Comparison of ENCODE assay signal across 10 cellular contexts in the genomic region with DNA sequence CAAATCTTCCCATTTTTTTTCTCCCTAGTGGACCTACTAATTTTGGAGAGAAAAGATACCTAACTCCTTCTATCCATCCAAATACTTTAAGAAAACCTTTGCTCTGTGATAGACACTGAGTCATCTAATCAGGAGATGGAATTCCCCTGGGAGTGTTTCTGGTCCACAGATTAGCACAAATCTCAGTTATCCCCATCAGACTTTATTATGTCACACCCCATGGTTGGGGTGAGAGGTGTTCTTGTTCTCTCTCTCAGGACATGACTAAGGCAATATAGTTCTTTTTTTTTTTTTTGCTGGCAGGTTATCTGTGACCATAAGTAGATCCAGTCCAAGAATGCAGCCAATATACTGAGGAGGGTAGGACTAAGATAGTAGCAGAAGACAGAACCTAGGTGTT. TPM values are rescaled to one million over a fixed set of nuclear protein-coding genes. Genes with fewer than 3 reads are reported as not detected.
DNase-seq lines count a peak whose midpoint lies in the region; ATAC-seq, FAIRE-seq and TF ChIP-seq lines count a peak whose summit lies in the region.
"Had no signal": no experiment of that assay in that cellular context is flagged by ENCODE, and none has a peak within 500 bp of the region (broad histone marks: within the 10 kb centered on the region; RNA-seq: fewer than 3 reads in every experiment).

No MANE protein-coding gene starts in this region.

- TF ChIP-seq CTCF in GM12878 (IDR thresholded peaks at IDR 0.05 in 2 of 3, conservative IDR thresholded peaks at IDR 0.05 in 1 of 3; ENCODE audit: control insufficient read depth in 2 of 3, extremely low read depth in 1 of 3, insufficient read depth in 1 of 3, low read depth in 3 of 3, low read length in 3 of 3), result no peak

- peaks cover 12% of the 10 kb centered on the region for H3K4me1 ChIP-seq in GM12878 (ENCODE audit: control insufficient read depth, insufficient read depth, low read length)
- H3K4me1 ChIP-seq: Caco-2 had no signal

- RAD21 ChIA-PET in GM12878 (lab: Charles Lee; ENCODE audit: unreplicated experiment), result no interaction called here

- H3K9me3 ChIP-seq in GM12878 (replicated peaks; ENCODE audit: control insufficient read depth, insufficient read depth, low read length), result no peaks in the 10 kb centered on the region
- H3K9me3 ChIP-seq: Caco-2 had no signal

- no peak for TF ChIP-seq POLR2A in GM12891 (IDR thresholded peaks at IDR 0.05; ENCODE audit: low read depth, low read length)
- no peak for TF ChIP-seq POLR2A in GM12878 (IDR thresholded peaks at IDR 0.05; ENCODE audit: low read depth, low read length)

- in situ Hi-C loops in GM12878 (cut with MboI), result no loop called here

- no peak for TF ChIP-seq RAD21 in GM12878 (IDR thresholded peaks at IDR 0.05; ENCODE audit: insufficient read depth, low read depth, low read length)

- DNase-seq in GM12891 (ENCODE audit: insufficient read length, low spot score), result no peak
- no peak for DNase-seq in GM12878 (ENCODE audit: low read depth, low spot score)
- DNase-seq in head of caudate nucleus, result no peak
- no peak for DNase-seq in middle frontal gyrus (ENCODE audit: extremely low spot score, low spot score)
- no peak for DNase-seq in germinal center (ENCODE audit: low spot score)
- DNase-seq in D341Med (ENCODE audit: low spot score), result no peak
- DNase-seq: activated CD8-positive, alpha-beta memory T cell treated with anti-CD3 and anti-CD28 coated beads, Interleukin-2, amount 10 ng/mL, durations not matched to agents 7 days and 5 days; Caco-2 had no signal

- H3K79me2 ChIP-seq in GM12878 (ENCODE audit: control insufficient read depth, insufficient read depth, low read length), result no peaks in the 10 kb centered on the region; the same call in none of the 2 replicates

- H3K36me3 ChIP-seq in GM12878 (ENCODE audit: control insufficient read depth in 2 of 2, insufficient read depth in 2 of 2, low read length in 1 of 2), result no peaks in the 10 kb centered on the region

- H3K27me3 ChIP-seq in GM12878 (replicated peaks in 1 of 2; ENCODE audit: control insufficient read depth in 2 of 2, insufficient read depth in 2 of 2, low read length in 1 of 2), result no peaks in the 10 kb centered on the region

- H3K9ac ChIP-seq in GM12878 (ENCODE audit: control insufficient read depth, insufficient read depth, low read length), result peak overlapping the region; percentile 3; the same call in 1 of the 2 replicates

- CTCF ChIA-PET in GM12878 (lab: Yijun Ruan, JAX), result no interaction called here

- SMC1A ChIA-PET in GM12878 (lab: Charles Lee; ENCODE audit: uncharacterized antibody, unreplicated experiment), result no interaction called here

- H4K20me1 ChIP-seq in GM12878 (ENCODE audit: control insufficient read depth, insufficient read depth), result no peaks in the 10 kb centered on the region

- TF ChIP-seq EP300 in GM12878 (IDR thresholded peaks at IDR 0.05; ENCODE audit: borderline replicate concordance in 1 of 2, control insufficient read depth in 1 of 2, low read depth in 2 of 2, low read length in 2 of 2), result no peak; a peak in 1 of 4 replicates

- no TSS peak for BruUV-seq in GM12878 (replicated peaks; lab: Mats Ljungman, UMichigan)

- H3K4me2 ChIP-seq in GM12878 (ENCODE audit: control insufficient read depth, insufficient read depth), result peak overlapping the region; percentile 85

- intact Hi-C loops in GM12878 (cut with micrococcal nuclease; ENCODE audit: unreplicated experiment), result loop anchor here (1.0 to 5.0 kb wide), 2 partner anchors 19 to 55 kb away; no protein-coding TSS in a partner anchor
- intact Hi-C loops in head of caudate nucleus (cut with DNase I), result no loop called here

- ATAC-seq in GM19455 (IDR thresholded peaks at IDR 0.05; ENCODE audit: unreplicated experiment) (peak; percentile 49), HG03064 (IDR thresholded peaks at IDR 0.05; ENCODE audit: low read depth, unreplicated experiment) (peak; percentile 44), GM12878 (peak; percentile 81)

- peak overlapping the region; percentile 14; the same call in 1 of the 2 replicates for H3K4me3 ChIP-seq in GM12878

- H2AFZ ChIP-seq in GM12878 (ENCODE audit: control insufficient read depth, low read depth, low read length), result peak overlapping the region; percentile 2; the same call in 1 of the 2 replicates

- H3K27ac ChIP-seq in GM12878 (ENCODE audit: control insufficient read depth, insufficient read depth), result peak overlapping the region; percentile 76

- peak; percentile 63 for FAIRE-seq in GM12891 (lab: Jason Lieb, UNC)
- FAIRE-seq in GM12878 (lab: Jason Lieb, UNC), result peak; percentile 31

- POLR2A ChIA-PET in GM12878 (lab: Charles Lee), result no interaction called here

TF ChIP-seq in GM12891, 5 proteins besides CTCF, POLR2A, EP300 and RAD21:
- TF ChIP-seq SPI1 (IDR thresholded peaks at IDR 0.05; ENCODE audit: low read depth, low read length) (no peak), POLR2AphosphoS5 (IDR thresholded peaks at IDR 0.05; ENCODE audit: low read depth, low read length) (no peak), TAF1 (IDR thresholded peaks at IDR 0.05; ENCODE audit: low read depth, low read length) (no peak)

TF ChIP-seq in GM12878, 131 proteins besides CTCF, POLR2A, EP300 and RAD21 (continues in another document):
- no peak for TF ChIP-seq CBX5 (IDR thresholded peaks at IDR 0.05; ENCODE audit: low read depth)
- TF ChIP-seq, protein P1, sequence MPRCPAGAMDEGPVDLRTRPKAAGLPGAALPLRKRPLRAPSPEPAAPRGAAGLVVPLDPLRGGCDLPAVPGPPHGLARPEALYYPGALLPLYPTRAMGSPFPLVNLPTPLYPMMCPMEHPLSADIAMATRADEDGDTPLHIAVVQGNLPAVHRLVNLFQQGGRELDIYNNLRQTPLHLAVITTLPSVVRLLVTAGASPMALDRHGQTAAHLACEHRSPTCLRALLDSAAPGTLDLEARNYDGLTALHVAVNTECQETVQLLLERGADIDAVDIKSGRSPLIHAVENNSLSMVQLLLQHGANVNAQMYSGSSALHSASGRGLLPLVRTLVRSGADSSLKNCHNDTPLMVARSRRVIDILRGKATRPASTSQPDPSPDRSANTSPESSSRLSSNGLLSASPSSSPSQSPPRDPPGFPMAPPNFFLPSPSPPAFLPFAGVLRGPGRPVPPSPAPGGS (IDR thresholded peaks at IDR 0.05; ENCODE audit: borderline replicate concordance, insufficient read depth, low read depth, low read length, poor library complexity, severe bottlenecking), result no peak
- peak; percentile 34; the same call in 1 of the 2 replicates for TF ChIP-seq FOXM1 (IDR thresholded peaks at IDR 0.05; ENCODE audit: low read depth, low read length)
- peak; percentile 25; the same call in 1 of the 2 replicates for TF ChIP-seq DPF2 (IDR thresholded peaks at IDR 0.05)
- TF ChIP-seq TCF12 (IDR thresholded peaks at IDR 0.05; ENCODE audit: low read depth, low read length), result no peak
- no peak for TF ChIP-seq TCF3 (IDR thresholded peaks at IDR 0.05; ENCODE audit: borderline replicate concordance, insufficient read depth, low read depth, low read length)
- no peak for TF ChIP-seq PML (IDR thresholded peaks at IDR 0.05; ENCODE audit: low read length)
- TF ChIP-seq YBX1 (IDR thresholded peaks at IDR 0.05), result no peak
- no peak for TF ChIP-seq ZNF274 (IDR thresholded peaks at IDR 0.05; ENCODE audit: insufficient read depth, insufficient read length)
- TF ChIP-seq SPI1 (IDR thresholded peaks at IDR 0.05; ENCODE audit: borderline replicate concordance, insufficient read depth, low read depth, low read length), result no peak
- TF ChIP-seq IKZF1 (conservative IDR thresholded peaks at IDR 0.05), result no peak; the same call in 1 of the 2 replicates
- TF ChIP-seq NFIC (IDR thresholded peaks at IDR 0.05; ENCODE audit: low read depth, low read length), result peak; percentile 90
- TF ChIP-seq, protein P2, sequence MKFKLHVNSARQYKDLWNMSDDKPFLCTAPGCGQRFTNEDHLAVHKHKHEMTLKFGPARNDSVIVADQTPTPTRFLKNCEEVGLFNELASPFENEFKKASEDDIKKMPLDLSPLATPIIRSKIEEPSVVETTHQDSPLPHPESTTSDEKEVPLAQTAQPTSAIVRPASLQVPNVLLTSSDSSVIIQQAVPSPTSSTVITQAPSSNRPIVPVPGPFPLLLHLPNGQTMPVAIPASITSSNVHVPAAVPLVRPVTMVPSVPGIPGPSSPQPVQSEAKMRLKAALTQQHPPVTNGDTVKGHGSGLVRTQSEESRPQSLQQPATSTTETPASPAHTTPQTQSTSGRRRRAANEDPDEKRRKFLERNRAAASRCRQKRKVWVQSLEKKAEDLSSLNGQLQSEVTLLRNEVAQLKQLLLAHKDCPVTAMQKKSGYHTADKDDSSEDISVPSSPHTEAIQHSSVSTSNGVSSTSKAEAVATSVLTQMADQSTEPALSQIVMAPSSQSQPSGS (IDR thresholded peaks at IDR 0.05; ENCODE audit: low read length), result peak; percentile 64
- TF ChIP-seq CEBPB (IDR thresholded peaks at IDR 0.05; ENCODE audit: borderline replicate concordance in 1 of 2, low read depth in 2 of 2, low read length in 2 of 2), result 0 out of 4 replicates have a peak, but pooled peaks of 1 of the 2 experiments have one; percentile 9
- no peak for TF ChIP-seq SRF (IDR thresholded peaks at IDR 0.05; ENCODE audit: low read depth in 2 of 2, low read length in 2 of 2)
- TF ChIP-seq SUZ12 (IDR thresholded peaks at IDR 0.05; ENCODE audit: unreplicated experiment), result no peak
- no peak for TF ChIP-seq HCFC1 (IDR thresholded peaks at IDR 0.05; ENCODE audit: low read length)
- TF ChIP-seq ETV6 (conservative IDR thresholded peaks at IDR 0.05 in 1 of 2, IDR thresholded peaks at IDR 0.05 in 1 of 2; ENCODE audit: borderline replicate concordance in 1 of 2, low read depth in 1 of 2), result no peak

RNA-seq across cellular contexts. Expression of a gene that starts 15.8 kb away (rescaled TPM):
- polyA plus RNA-seq in GM12891 (2012; ENCODE audit: low read depth, missing spikeins), result 12.8 TPM
- total RNA-seq in GM12878 (2013; cell fraction: nucleolus; rRNA removed), result 54.3 and 56.4 TPM in 2 replicates
- 8.9 and 11.5 TPM in 2 replicates for total RNA-seq in GM12878 (2014; rRNA removed)
- total RNA-seq in GM12878 (2014; rRNA removed; fragmentation: Illumina TruSeq; extraction: Trizol), result 9.7 and 13.6 TPM in 2 replicates
- total RNA-seq in GM12878 (2021), result 7.4 and 8.8 TPM in 2 replicates
- 11.7 TPM for polyA plus RNA-seq in GM12878 (2011; ENCODE audit: low read depth)
- 3.5 and 5.3 TPM in 2 replicates for polyA plus RNA-seq in GM12878 (2011; rRNA removed)
- 1.6 and 3.1 TPM in 2 replicates for polyA plus RNA-seq in GM12878 (2011; cell fraction: cytosol; rRNA removed)
- 2.0 and 3.0 TPM in 2 replicates for polyA plus RNA-seq in GM12878 (2011; cell fraction: nucleus; rRNA removed)
- 6.7 and 8.2 TPM in 2 replicates for polyA plus RNA-seq in GM12878 (2012)
- polyA plus RNA-seq in GM12878 (2014; fragmentation: Illumina TruSeq; extraction: Trizol), result 8.2 and 10.3 TPM in 2 replicates
- polyA plus RNA-seq in GM12878 (2014; fragmentation: Nextera tagmentation; extraction: Ambion mirVana), result 10 to 100 TPM; 10.7 to 14.2 TPM
- polyA plus RNA-seq in GM12878 (2014; rRNA removed), result 6.3 and 8.1 TPM in 2 replicates
- polyA plus RNA-seq in GM12878 (2016; fragmentation: Nextera tagmentation; extraction: Ambion mirVana), result 10 to 100 TPM; 12.5 to 13.2 TPM
- 9.3 and 11.1 TPM in 2 replicates for polyA minus RNA-seq in GM12878 (2011; rRNA and poly(A)+ RNA removed)
- polyA minus RNA-seq in GM12878 (2011; cell fraction: cytosol; rRNA and poly(A)+ RNA removed), result 0.67 and 1.7 TPM in 2 replicates
- 11.0 and 12.1 TPM in 2 replicates for polyA minus RNA-seq in GM12878 (2011; cell fraction: nucleus; rRNA and poly(A)+ RNA removed)
- total RNA-seq: Caco-2 had no signal
